In the genomic region with DNA sequence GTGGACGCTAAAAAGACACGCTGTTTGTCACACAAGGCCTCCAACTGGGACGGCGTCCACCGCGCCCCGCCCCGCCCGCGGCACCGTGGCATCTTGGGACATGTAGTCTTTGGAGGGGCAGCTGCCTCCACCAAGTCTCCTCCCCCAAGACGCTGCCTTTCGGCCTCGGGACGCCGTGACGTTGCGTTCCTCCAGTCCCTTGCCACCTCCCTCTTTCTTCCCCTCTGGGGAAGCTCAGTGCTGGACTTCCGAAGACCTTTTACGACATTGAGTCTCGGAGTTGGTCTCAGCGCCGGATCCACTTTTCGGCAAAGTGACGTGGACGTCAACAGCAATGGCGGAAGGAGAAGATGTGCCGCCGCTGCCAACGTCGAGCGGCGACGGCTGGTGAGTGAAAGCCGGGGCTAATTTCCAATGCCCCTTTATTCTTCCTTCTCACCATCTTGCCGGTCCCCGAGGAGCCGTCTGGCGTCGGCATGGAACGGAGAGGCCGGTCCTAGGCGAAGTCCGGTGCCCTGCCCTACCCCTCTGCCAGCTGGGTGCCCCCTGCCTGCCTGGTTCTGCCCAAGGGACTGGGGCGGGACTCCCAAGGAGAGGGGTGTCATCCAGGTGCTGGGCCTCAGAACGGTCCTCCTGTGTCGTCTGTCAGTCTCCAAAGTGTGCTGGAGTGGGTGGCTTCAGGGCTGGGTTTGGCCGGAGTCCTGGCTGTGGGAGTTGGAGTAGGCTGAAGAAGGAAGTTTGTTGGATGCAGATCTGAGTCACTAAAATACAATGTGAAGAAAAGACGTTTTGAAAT, we compare ENCODE assay signal across 8 cellular contexts. TPM values are rescaled to one million over a fixed set of nuclear protein-coding genes. Genes with fewer than 3 reads are reported as not detected.
A peak's percentile ranks its signal among the peaks of the same experiment; 100 is the strongest.
DNase-seq lines count a peak whose midpoint lies in the region; ATAC-seq and TF ChIP-seq lines count a peak whose summit lies in the region.

A gene (plus strand): TSS at position 308 of the 796 bp plus-strand sequence. CDS start 27 bp downstream, at position 335.

- ATAC-seq in GM19025 (IDR thresholded peaks at IDR 0.05; ENCODE audit: low read depth, unreplicated experiment): peak; percentile 100
- peak; percentile 100 for ATAC-seq in HG03342 (IDR thresholded peaks at IDR 0.05; ENCODE audit: unreplicated experiment)

- no peaks in the 10 kb centered on the region for H3K36me3 Mint-ChIP-seq in immature natural killer cell

- peak within 1 kb of the TSS; percentile 91 to 99 (median 98) for H3K27ac Mint-ChIP-seq in immature natural killer cell

- H3K9me3 Mint-ChIP-seq in immature natural killer cell: no peaks in the 10 kb centered on the region

- peak within 1 kb of the TSS; percentile 97 for H3K4me3 ChIP-seq in AG09309 (ENCODE audit: control insufficient read depth, low read depth, low read length)

- H3K4me3 Mint-ChIP-seq in immature natural killer cell: peak within 1 kb of the TSS; percentile 87 to 96 (median 92)

- peaks cover 0 to 7% (median 0%) of the 10 kb centered on the region in 3 donors for H3K27me3 Mint-ChIP-seq in immature natural killer cell (ENCODE audit: low read depth in 3 of 3)

- peaks cover 40 to 52% of the 10 kb centered on the region in 2 donors for H3K4me1 Mint-ChIP-seq in immature natural killer cell

- DNase-seq in AG09309 (ENCODE audit: low read depth) (peak; percentile 99), NCI-H345 treated with DMSO at 0.1 percent for 48 hours (lab: John Stamatoyannopoulos, UW; ENCODE audit: unreplicated experiment) (peak; percentile 81), immature natural killer cell (peak; percentile 97), smooth muscle cell of the brain vasculature (ENCODE audit: low read depth, low spot score) (peak; percentile 99)
- peak; percentile 92 to 94 (median 92) for DNase-seq in activated CD4-positive, CD25-positive, alpha-beta regulatory T cell (lab: John Stamatoyannopoulos, UW)
- peak; percentile 98 for DNase-seq in central memory CD4-positive, alpha-beta T cell

- TF ChIP-seq CTCF in AG09309 (IDR thresholded peaks at IDR 0.05; ENCODE audit: control insufficient read depth, insufficient read depth, low read depth, low read length, missing control alignments): no peak

RNA-seq across cellular contexts. Expression of the gene that starts here (rescaled TPM):
- polyA plus RNA-seq in immature natural killer cell: 10 to 100 TPM; 13.7 to 23.4 (median 14.0) TPM

Comparison
In these comparisons a context has a peak if more than half of its experiments do, and no peak if none do; other contexts are left out.
1. Peak in every context shown above with its lines: DNase-seq, ATAC-seq and H3K4me3 ChIP-seq.